Comparison of ENCODE assay signal across 13 cellular contexts in the genomic region with DNA sequence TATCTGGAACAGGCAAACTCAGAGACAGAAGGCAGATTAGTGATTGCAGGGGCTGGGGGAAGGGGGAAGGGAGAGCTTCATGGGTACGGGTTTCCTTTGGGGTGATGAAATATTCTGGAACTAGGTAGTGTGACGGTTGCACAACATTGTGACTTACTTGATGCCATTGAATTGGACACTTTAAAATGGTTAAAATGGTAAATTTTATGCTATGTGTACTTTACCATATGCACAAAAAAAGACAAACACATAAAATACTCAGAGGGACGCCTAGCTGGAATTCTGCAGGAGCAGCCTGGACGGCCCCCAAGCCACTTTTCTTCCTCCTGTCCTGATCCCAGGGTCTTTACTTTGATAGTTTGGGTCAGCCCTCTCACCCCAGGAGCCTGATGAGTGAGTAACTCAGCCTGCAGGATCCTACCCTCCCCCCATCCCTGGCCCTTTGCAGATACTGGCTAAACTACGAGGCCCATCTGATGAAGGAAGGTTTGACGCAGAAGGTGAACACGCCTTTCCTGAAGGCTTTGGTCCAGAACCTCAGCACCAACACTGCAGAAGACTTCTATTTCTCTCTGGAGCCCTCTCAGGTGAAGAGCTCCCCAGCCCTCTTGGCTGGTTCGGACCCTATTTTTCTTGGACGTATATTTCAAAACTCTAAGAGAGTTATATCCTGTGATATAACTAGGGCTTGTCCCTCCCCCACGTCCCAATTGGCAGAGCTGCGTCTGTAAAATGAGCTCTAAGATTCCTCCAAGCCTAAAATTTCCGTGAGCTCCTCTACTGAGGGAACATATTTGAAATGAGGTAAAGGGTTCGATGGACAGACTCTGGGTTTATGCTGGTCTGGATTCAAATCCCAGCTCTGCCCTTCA. TPM values are rescaled to one million over a fixed set of nuclear protein-coding genes. Genes with fewer than 3 reads are reported as not detected.
A peak's percentile ranks its signal among the peaks of the same experiment; 100 is the strongest.
DNase-seq lines count a peak whose midpoint lies in the region; TF ChIP-seq lines count a peak whose summit lies in the region.
"Had no signal": no experiment of that assay in that cellular context is flagged by ENCODE, and none has a peak within 500 bp of the region (broad histone marks: within the 10 kb centered on the region; RNA-seq: fewer than 3 reads in every experiment).

No MANE protein-coding gene starts in this region.

- H3K9me3 ChIP-seq in HEK293 (ENCODE audit: control insufficient read depth, insufficient read depth, low read depth, low read length) (no peaks in the 10 kb centered on the region), NT2/D1 (ENCODE audit: insufficient read depth, low read length) (no peaks in the 10 kb centered on the region), neutrophil (no peaks in the 10 kb centered on the region)
- H3K9me3 ChIP-seq: Caco-2, SJSA1 had no signal

- WGBS in lower leg skin, 2 donors = 42 to 49% methylated on average over 13 of the region's 13 CpGs

- H3K27me3 ChIP-seq in NT2/D1 (ENCODE audit: insufficient read depth, insufficient read length) = peaks cover 4% of the 10 kb centered on the region
- no peaks in the 10 kb centered on the region for H3K27me3 ChIP-seq in neutrophil
- H3K27me3 ChIP-seq: SJSA1 had no signal

- H3K4me1 ChIP-seq in HEK293 (ENCODE audit: control insufficient read depth, insufficient read depth, low read length) (no peaks in the 10 kb centered on the region), NT2/D1 (ENCODE audit: insufficient read depth, insufficient read length) (peaks cover 23% of the 10 kb centered on the region), neutrophil (ENCODE audit: control insufficient read depth in 1 of 2, insufficient read depth in 1 of 2, low read depth in 1 of 2, low read length in 1 of 2) (peaks cover 96 to 97% of the 10 kb centered on the region in 2 experiments)

- POLR2A ChIA-PET in HEK293 (lab: Yijun Ruan, JAX) = interaction anchor here (0.5 kb wide), 1 partner anchor 452 kb away, joined by 3 read pairs; no protein-coding TSS in a partner anchor

- H3K4me3 ChIP-seq in HEK293 (ENCODE audit: low read depth, low read length) = no peak overlapping the region
- no peak overlapping the region for H3K4me3 ChIP-seq in NT2/D1 (ENCODE audit: insufficient read length, low read depth)
- no peak overlapping the region for H3K4me3 ChIP-seq in fibroblast of pulmonary artery (replicated peaks; ENCODE audit: low read depth, low read length)
- H3K4me3 ChIP-seq in neutrophil (ENCODE audit: low read depth in 1 of 2, low read length in 1 of 2) = peak overlapping the region; percentile 25 to 50
- no peak overlapping the region for H3K4me3 ChIP-seq in lower leg skin (ENCODE audit: low read depth, poor library complexity, severe bottlenecking)
- H3K4me3 ChIP-seq: SJSA1 had no signal

- no peak overlapping the region for H3K9ac ChIP-seq in NT2/D1 (ENCODE audit: insufficient read length, low read depth)

- intact Hi-C loops in lower leg skin (cut with DNase I; ENCODE audit: low total_unique reads) = no loop called here

- TF ChIP-seq CTCF in HEK293 (tag by site-specific recombination; IDR thresholded peaks at IDR 0.05) (no peak), fibroblast of pulmonary artery (IDR thresholded peaks at IDR 0.05; ENCODE audit: low read length, missing control alignments) (no peak), neutrophil (IDR thresholded peaks at IDR 0.05) (no peak), lower leg skin (IDR thresholded peaks at IDR 0.05) (no peak)

- CTCF ChIA-PET in HEK293 (lab: Yijun Ruan, JAX) = interaction anchor here (0.6 to 1.2 kb wide), 3 partner anchors 9 to 214 kb away, joined by 3 to 4 read pairs (median 3); no protein-coding TSS in a partner anchor

- TF ChIP-seq POLR2A in lower leg skin (IDR thresholded peaks at IDR 0.05) = no peak

- H3K27ac ChIP-seq in HEK293 (ENCODE audit: extremely low read depth, low read depth, low read length) (no peak overlapping the region), neutrophil (peak overlapping the region; percentile 85)
- H3K27ac ChIP-seq: SJSA1 had no signal

- H3K36me3 ChIP-seq in HEK293 (ENCODE audit: control insufficient read depth in 2 of 2, insufficient read depth in 1 of 2, low read length in 2 of 2) (no peaks in the 10 kb centered on the region), NT2/D1 (ENCODE audit: insufficient read depth, insufficient read length, low read length) (no peaks in the 10 kb centered on the region), neutrophil (peaks cover 79% of the 10 kb centered on the region)
- H3K36me3 ChIP-seq: SJSA1 had no signal

- DNase-seq in NT2/D1 (ENCODE audit: low read depth, low spot score) (peak; percentile 70), fibroblast of pulmonary artery (ENCODE audit: low read depth) (peak; percentile 44), lower leg skin (ENCODE audit: low spot score in 2 of 2) (no peak)
- DNase-seq in effector CD4-positive, alpha-beta T cell = no peak
- DNase-seq in activated naive CD4-positive, alpha-beta T cell treated with Interleukin-2 at 50 U/mL for 16 hours = no peak
- DNase-seq: activated CD4-positive, CD25-positive, alpha-beta regulatory T cell treated with anti-CD3 and anti-CD28 coated beads, Interleukin-2, amount 50 U/mL, for 72 hours; MM.1S; NCI-H446 treated with DMSO at 0.1 percent for 48 hours had no signal

TF ChIP-seq in HEK293, 187 proteins besides CTCF, POLR2A, EP300 and RAD21 (continues in another document):
- TF ChIP-seq ZNF16 (tag by site-specific recombination; IDR thresholded peaks at IDR 0.05; ENCODE audit: low read depth) = no peak
- 0 out of 2 replicates have a peak, but pooled peaks have one; percentile 17 for TF ChIP-seq SP7 (tag by site-specific recombination; IDR thresholded peaks at IDR 0.05)
- TF ChIP-seq, protein P1, sequence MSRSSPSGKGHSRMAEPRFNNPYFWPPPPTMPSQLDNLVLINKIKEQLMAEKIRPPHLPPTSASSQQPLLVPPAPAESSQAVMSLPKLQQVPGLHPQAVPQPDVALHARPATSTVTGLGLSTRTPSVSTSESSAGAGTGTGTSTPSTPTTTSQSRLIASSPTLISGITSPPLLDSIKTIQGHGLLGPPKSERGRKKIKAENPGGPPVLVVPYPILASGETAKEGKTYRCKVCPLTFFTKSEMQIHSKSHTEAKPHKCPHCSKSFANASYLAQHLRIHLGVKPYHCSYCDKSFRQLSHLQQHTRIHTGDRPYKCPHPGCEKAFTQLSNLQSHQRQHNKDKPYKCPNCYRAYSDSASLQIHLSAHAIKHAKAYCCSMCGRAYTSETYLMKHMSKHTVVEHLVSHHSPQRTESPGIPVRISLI (tag by site-specific recombination; IDR thresholded peaks at IDR 0.05) = no peak
- no peak for TF ChIP-seq ZNF623 (tag by site-specific recombination; IDR thresholded peaks at IDR 0.05)
- TF ChIP-seq, protein P2, sequence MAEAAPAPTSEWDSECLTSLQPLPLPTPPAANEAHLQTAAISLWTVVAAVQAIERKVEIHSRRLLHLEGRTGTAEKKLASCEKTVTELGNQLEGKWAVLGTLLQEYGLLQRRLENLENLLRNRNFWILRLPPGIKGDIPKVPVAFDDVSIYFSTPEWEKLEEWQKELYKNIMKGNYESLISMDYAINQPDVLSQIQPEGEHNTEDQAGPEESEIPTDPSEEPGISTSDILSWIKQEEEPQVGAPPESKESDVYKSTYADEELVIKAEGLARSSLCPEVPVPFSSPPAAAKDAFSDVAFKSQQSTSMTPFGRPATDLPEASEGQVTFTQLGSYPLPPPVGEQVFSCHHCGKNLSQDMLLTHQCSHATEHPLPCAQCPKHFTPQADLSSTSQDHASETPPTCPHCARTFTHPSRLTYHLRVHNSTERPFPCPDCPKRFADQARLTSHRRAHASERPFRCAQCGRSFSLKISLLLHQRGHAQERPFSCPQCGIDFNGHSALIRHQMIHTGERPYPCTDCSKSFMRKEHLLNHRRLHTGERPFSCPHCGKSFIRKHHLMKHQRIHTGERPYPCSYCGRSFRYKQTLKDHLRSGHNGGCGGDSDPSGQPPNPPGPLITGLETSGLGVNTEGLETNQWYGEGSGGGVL (tag by site-specific recombination; IDR thresholded peaks at IDR 0.05) = no peak
- no peak for TF ChIP-seq ZNF600 (tag by site-specific recombination; IDR thresholded peaks at IDR 0.05)
- TF ChIP-seq ZNF629 (tag by site-specific recombination; IDR thresholded peaks at IDR 0.05) = 0 out of 2 replicates have a peak, but pooled peaks have one; percentile 15
- TF ChIP-seq REPIN1 (tag by site-specific recombination; IDR thresholded peaks at IDR 0.05; ENCODE audit: low read depth) = no peak
- TF ChIP-seq ZNF660 (tag by site-specific recombination; IDR thresholded peaks at IDR 0.05) = no peak
- no peak for TF ChIP-seq ZNF174 (tag by site-specific recombination; IDR thresholded peaks at IDR 0.05)
- TF ChIP-seq ZNF624 (tag by site-specific recombination; IDR thresholded peaks at IDR 0.05) = no peak
- TF ChIP-seq, protein P3, sequence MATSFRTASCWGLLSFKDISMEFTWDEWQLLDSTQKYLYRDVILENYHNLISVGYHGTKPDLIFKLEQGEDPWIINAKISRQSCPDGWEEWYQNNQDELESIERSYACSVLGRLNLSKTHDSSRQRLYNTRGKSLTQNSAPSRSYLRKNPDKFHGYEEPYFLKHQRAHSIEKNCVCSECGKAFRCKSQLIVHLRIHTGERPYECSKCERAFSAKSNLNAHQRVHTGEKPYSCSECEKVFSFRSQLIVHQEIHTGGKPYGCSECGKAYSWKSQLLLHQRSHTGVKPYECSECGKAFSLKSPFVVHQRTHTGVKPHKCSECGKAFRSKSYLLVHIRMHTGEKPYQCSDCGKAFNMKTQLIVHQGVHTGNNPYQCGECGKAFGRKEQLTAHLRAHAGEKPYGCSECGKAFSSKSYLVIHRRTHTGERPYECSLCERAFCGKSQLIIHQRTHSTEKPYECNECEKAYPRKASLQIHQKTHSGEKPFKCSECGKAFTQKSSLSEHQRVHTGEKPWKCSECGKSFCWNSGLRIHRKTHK (tag by site-specific recombination; IDR thresholded peaks at IDR 0.05) = no peak
- no peak for TF ChIP-seq ZNF354C (tag by site-specific recombination; IDR thresholded peaks at IDR 0.05; ENCODE audit: borderline replicate concordance, low read depth)
- no peak for TF ChIP-seq ZBTB1 (tag by site-specific recombination; IDR thresholded peaks at IDR 0.05)
- TF ChIP-seq ZNF37A (tag by site-specific recombination; IDR thresholded peaks at IDR 0.05) = no peak
- TF ChIP-seq, protein P4, sequence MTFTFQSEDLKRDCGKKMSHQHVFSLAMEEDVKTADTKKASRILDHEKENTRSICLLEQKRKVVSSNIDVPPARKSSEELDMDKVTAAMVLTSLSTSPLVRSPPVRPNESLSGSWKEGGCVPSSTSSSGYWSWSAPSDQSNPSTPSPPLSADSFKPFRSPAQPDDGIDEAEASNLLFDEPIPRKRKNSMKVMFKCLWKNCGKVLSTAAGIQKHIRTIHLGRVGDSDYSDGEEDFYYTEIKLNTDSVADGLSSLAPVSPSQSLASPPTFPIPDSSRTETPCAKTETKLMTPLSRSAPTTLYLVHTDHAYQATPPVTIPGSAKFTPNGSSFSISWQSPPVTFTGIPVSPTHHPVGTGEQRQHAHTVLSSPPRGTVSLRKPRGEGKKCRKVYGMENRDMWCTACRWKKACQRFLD (tag by site-specific recombination; IDR thresholded peaks at IDR 0.05) = no peak

RNA-seq across cellular contexts. Expression of a gene that starts 7.9 kb away (rescaled TPM):
- 1 to 10 TPM in 3 of 4 donors, under 1 TPM in 1; 0.25 to 7.3 (median 1.1) TPM for total RNA-seq in lower leg skin
- total RNA-seq: renal cortical epithelial cell, SJSA1 had no signal

RNA-seq across cellular contexts. Expression of a gene that starts 18.6 kb away (rescaled TPM):
- not detected for total RNA-seq in lower leg skin
- total RNA-seq: SJSA1 had no signal

RNA-seq across cellular contexts. Expression of a gene that starts 47.6 kb away (rescaled TPM):
- total RNA-seq in lower leg skin = 100 to 1,000 TPM; 129 to 159 (median 136) TPM

RNA-seq across cellular contexts. Expression of a gene that starts 59.6 kb away (rescaled TPM):
- total RNA-seq in lower leg skin = 10 to 100 TPM; 30.6 to 54.9 (median 41.1) TPM

Comparison
In these comparisons a context has a peak if more than half of its experiments do, and no peak if none do; other contexts are left out.
1. H3K4me3 ChIP-seq: peak in neutrophil (2 of 2); none in HEK293 (single experiment), NT2/D1 (single experiment), fibroblast of pulmonary artery (single experiment) and lower leg skin (single experiment).
2. DNase-seq: peak in NT2/D1 (single experiment) and fibroblast of pulmonary artery (single experiment); none in effector CD4-positive, alpha-beta T cell (single experiment), lower leg skin (0 of 2) and activated naive CD4-positive, alpha-beta T cell treated with Interleukin-2 at 50 U/mL for 16 hours (single experiment).